22 cellular contexts compared by ENCODE assay signal in the genomic region with DNA sequence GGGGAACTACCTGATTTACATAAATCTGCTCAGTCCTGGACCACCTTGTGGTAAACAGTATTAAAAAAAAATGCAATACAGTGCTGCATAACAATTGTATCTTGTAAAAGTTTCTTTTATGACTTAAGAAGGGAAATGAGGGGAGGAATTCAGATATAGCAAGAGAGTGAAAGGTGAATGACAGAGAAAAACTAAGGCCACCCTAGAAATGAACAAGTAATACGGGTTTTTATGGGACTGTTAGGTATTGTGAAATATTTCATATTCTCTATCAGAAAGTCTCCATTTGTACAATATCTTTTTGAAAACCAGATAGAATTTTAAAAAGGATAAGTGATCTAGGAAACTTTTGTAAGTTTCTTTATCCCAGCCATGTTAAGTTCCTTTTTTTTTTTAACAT.
A peak's percentile ranks its signal among the peaks of the same experiment; 100 is the strongest.
DNase-seq lines count a peak whose midpoint lies in the region; ATAC-seq, FAIRE-seq and TF ChIP-seq lines count a peak whose summit lies in the region.
"Had no signal": no experiment of that assay in that cellular context is flagged by ENCODE, and none has a peak within 500 bp of the region (broad histone marks: within the 10 kb centered on the region; RNA-seq: fewer than 3 reads in every experiment).

No MANE protein-coding gene starts in this region.

- no peak for TF ChIP-seq RAD21 in K562 (CRISPR knock-in tag; conservative IDR thresholded peaks at IDR 0.05 in 1 of 2, IDR thresholded peaks at IDR 0.05 in 1 of 2)

- H3K36me3 ChIP-seq in mammary epithelial cell (ENCODE audit: insufficient read depth, low read length) (no peaks in the 10 kb centered on the region), K562 (ENCODE audit: control insufficient read depth, insufficient read depth, low read length) (no peaks in the 10 kb centered on the region)
- H3K36me3 ChIP-seq: BLaER1 treated with 17β-estradiol and CSF1 and Interleukin-3, amounts not matched to agents 10 nM and 100 nM had no signal

- ATAC-seq in K562 (no peak), GM21526 (IDR thresholded peaks at IDR 0.05; ENCODE audit: low FRiP score, unreplicated experiment) (no peak)
- no peak for ATAC-seq in stimulated activated memory B cell treated with anti-CD40 and anti-IgM and Interleukin-4, amounts not matched to agents 10 μg/mL and 1 μg/mL and 100 μg/mL, for 72 hours
- ATAC-seq: A549; CD8-positive, alpha-beta T cell had no signal

- H3K9ac ChIP-seq in mammary epithelial cell (ENCODE audit: insufficient read depth, low read length): no peak overlapping the region
- H3K9ac ChIP-seq in K562 (ENCODE audit: insufficient read depth in 1 of 2, low read depth in 2 of 2, low read length in 2 of 2): no peak overlapping the region
- H3K9ac ChIP-seq: BLaER1 treated with 17β-estradiol and CSF1 and Interleukin-3, amounts not matched to agents 10 nM and 100 nM had no signal

- 100% methylated on average over 1 of the region's 1 CpG for WGBS in mammary epithelial cell (ENCODE audit: low coverage, missing lambda C conversion rate)
- WGBS in K562 (ENCODE audit: insufficient coverage, low coverage, missing lambda C conversion rate): 0% methylated on average over 1 of the region's 1 CpG

- H3K4me3 ChIP-seq in mammary epithelial cell (replicated peaks in 1 of 3; ENCODE audit: insufficient read depth in 1 of 3, low read depth in 2 of 3, low read length in 3 of 3) (no peak overlapping the region), K562 (no peak overlapping the region)
- H3K4me3 ChIP-seq: A549; BLaER1 treated with 17β-estradiol and CSF1 and Interleukin-3, amounts not matched to agents 10 nM and 100 nM had no signal

- H3K27ac Mint-ChIP-seq in MCF 10A (ENCODE audit: low read depth, unreplicated experiment) (no peak overlapping the region), type B pancreatic cell (peak overlapping the region; percentile 54)
- H3K27ac Mint-ChIP-seq in stimulated activated memory B cell treated with anti-CD40 and anti-IgM and Interleukin-4, amounts not matched to agents 10 μg/mL and 1 μg/mL and 100 μg/mL, for 72 hours: no peak overlapping the region
- H3K27ac Mint-ChIP-seq: B cell; CD4-positive, alpha-beta T cell; CD8-positive, alpha-beta T cell had no signal

- H3K9me3 Mint-ChIP-seq in MCF 10A (ENCODE audit: unreplicated experiment) (no peaks in the 10 kb centered on the region), type B pancreatic cell (peaks cover 10% of the 10 kb centered on the region)
- H3K9me3 Mint-ChIP-seq in stimulated activated memory B cell treated with anti-CD40 and anti-IgM and Interleukin-4, amounts not matched to agents 10 μg/mL and 1 μg/mL and 100 μg/mL, for 72 hours: peaks cover 3% of the 10 kb centered on the region
- H3K9me3 Mint-ChIP-seq: CD4-positive, alpha-beta T cell; CD8-positive, alpha-beta T cell had no signal

- H3K27ac ChIP-seq in mammary epithelial cell (ENCODE audit: insufficient read depth, low read depth, low read length) (no peak overlapping the region), K562 (ENCODE audit: extremely low read depth, low read depth, low read length) (no peak overlapping the region)
- H3K27ac ChIP-seq: 22Rv1; A549; BLaER1 treated with 17β-estradiol and CSF1 and Interleukin-3, amounts not matched to agents 10 nM and 100 nM; C4-2B had no signal

- no peaks in the 10 kb centered on the region for H3K27me3 Mint-ChIP-seq in MCF 10A (ENCODE audit: insufficient read depth, unreplicated experiment)
- no peaks in the 10 kb centered on the region for H3K27me3 Mint-ChIP-seq in type B pancreatic cell
- H3K27me3 Mint-ChIP-seq in stimulated activated memory B cell treated with anti-CD40 and anti-IgM and Interleukin-4, amounts not matched to agents 10 μg/mL and 1 μg/mL and 100 μg/mL, for 72 hours: no peaks in the 10 kb centered on the region
- H3K27me3 Mint-ChIP-seq: B cell; CD4-positive, alpha-beta T cell had no signal

- BruUV-seq in mammary epithelial cell (replicated peaks; lab: Mats Ljungman, UMichigan) (no TSS peak), MCF 10A (replicated peaks; lab: Mats Ljungman, UMichigan) (no TSS peak), K562 (replicated peaks; lab: Mats Ljungman, UMichigan) (no TSS peak)

- H3K4me1 ChIP-seq in mammary epithelial cell (ENCODE audit: insufficient read depth, low read length) (peaks cover 5% of the 10 kb centered on the region), K562 (replicated peaks in 1 of 2; ENCODE audit: control insufficient read depth in 2 of 2, insufficient read depth in 2 of 2, low read length in 2 of 2) (no peaks in the 10 kb centered on the region)
- H3K4me1 ChIP-seq: A549 had no signal

- FAIRE-seq in K562 (lab: Jason Lieb, UNC): no peak
- FAIRE-seq: A549, D721Med, G401.6, GM12891, GM19239 had no signal

- no peak for TF ChIP-seq CTCF in mammary epithelial cell (conservative IDR thresholded peaks at IDR 0.05 in 1 of 2, IDR thresholded peaks at IDR 0.05 in 1 of 2; ENCODE audit: extremely low read depth in 1 of 2, insufficient read depth in 1 of 2, low read depth in 1 of 2, low read length in 2 of 2)
- TF ChIP-seq CTCF in MCF 10A (IDR thresholded peaks at IDR 0.05; ENCODE audit: unreplicated experiment): no peak
- no peak for TF ChIP-seq CTCF in K562 (IDR thresholded peaks at IDR 0.05 in 2 of 3, conservative IDR thresholded peaks at IDR 0.05 in 1 of 3; ENCODE audit: insufficient read depth in 2 of 3, low read depth in 1 of 3, low read length in 3 of 3)
- TF ChIP-seq CTCF in type B pancreatic cell (conservative IDR thresholded peaks at IDR 0.05): no peak

- DNase-seq in mammary epithelial cell: no peak
- no peak for DNase-seq in MCF 10A (ENCODE audit: unreplicated experiment)
- no peak for DNase-seq in K562 (ENCODE audit: extremely low read depth in 1 of 4, low spot score in 3 of 4)
- no peak for DNase-seq in type B pancreatic cell (ENCODE audit: extremely low spot score, unreplicated experiment)
- DNase-seq: AML-193; Caco-2; Calu3; CD4-positive, alpha-beta T cell; CD8-positive, alpha-beta T cell; DMS79 treated with DMSO at 0.1 percent for 48 hours; GF-D8 had no signal

- H3K36me3 Mint-ChIP-seq in MCF 10A (ENCODE audit: insufficient read depth, unreplicated experiment): no peaks in the 10 kb centered on the region
- H3K36me3 Mint-ChIP-seq in type B pancreatic cell: no peaks in the 10 kb centered on the region
- H3K36me3 Mint-ChIP-seq in stimulated activated memory B cell treated with anti-CD40 and anti-IgM and Interleukin-4, amounts not matched to agents 10 μg/mL and 1 μg/mL and 100 μg/mL, for 72 hours: no peaks in the 10 kb centered on the region
- H3K36me3 Mint-ChIP-seq: CD8-positive, alpha-beta T cell had no signal

- no peak for TF ChIP-seq POLR2A in K562 (conservative IDR thresholded peaks at IDR 0.05)

- intact Hi-C loops in mammary epithelial cell (cut with micrococcal nuclease) (no loop called here), MCF 10A (cut with micrococcal nuclease) (no loop called here), K562 (cut with micrococcal nuclease) (no loop called here)

- H3K27me3 ChIP-seq in mammary epithelial cell (ENCODE audit: insufficient read depth, low read length) (no peaks in the 10 kb centered on the region), K562 (ENCODE audit: control insufficient read depth in 2 of 2, insufficient read depth in 2 of 2, low read length in 2 of 2) (no peaks in the 10 kb centered on the region)
- H3K27me3 ChIP-seq: BLaER1 treated with 17β-estradiol and CSF1 and Interleukin-3, amounts not matched to agents 10 nM and 100 nM had no signal

- peak overlapping the region; percentile 52 for H2AFZ ChIP-seq in mammary epithelial cell (ENCODE audit: low read depth, low read length)
- no peak overlapping the region for H2AFZ ChIP-seq in K562 (ENCODE audit: low read depth, low read length)

- in situ Hi-C loops in mammary epithelial cell (cut with MboI; ENCODE audit: low sequenced_read_pairs in 2 of 2) (no loop called here), K562 (cut with MboI) (no loop called here)

- H3K4me1 Mint-ChIP-seq in MCF 10A (ENCODE audit: insufficient read depth, unreplicated experiment) (no peaks in the 10 kb centered on the region), type B pancreatic cell (ENCODE audit: unreplicated experiment) (peaks cover 7% of the 10 kb centered on the region)
- no peaks in the 10 kb centered on the region for H3K4me1 Mint-ChIP-seq in stimulated activated memory B cell treated with anti-CD40 and anti-IgM and Interleukin-4, amounts not matched to agents 10 μg/mL and 1 μg/mL and 100 μg/mL, for 72 hours

- dilution Hi-C loops in mammary epithelial cell (cut with HindIII; ENCODE audit: low sequenced_read_pairs): no loop called here

- TF ChIP-seq EP300 in K562 (IDR thresholded peaks at IDR 0.05; ENCODE audit: low read length): no peak

- no peaks in the 10 kb centered on the region for H4K20me1 ChIP-seq in mammary epithelial cell (ENCODE audit: insufficient read depth, low read length)
- H4K20me1 ChIP-seq in K562 (replicated peaks; ENCODE audit: control insufficient read depth, insufficient read depth, low read length): no peaks in the 10 kb centered on the region
- H4K20me1 ChIP-seq: BLaER1 treated with 17β-estradiol and CSF1 and Interleukin-3, amounts not matched to agents 10 nM and 100 nM had no signal

- H3K4me3 Mint-ChIP-seq in MCF 10A (ENCODE audit: unreplicated experiment) (no peak overlapping the region), type B pancreatic cell (no peak overlapping the region)
- H3K4me3 Mint-ChIP-seq in stimulated activated memory B cell treated with anti-CD40 and anti-IgM and Interleukin-4, amounts not matched to agents 10 μg/mL and 1 μg/mL and 100 μg/mL, for 72 hours: no peak overlapping the region
- H3K4me3 Mint-ChIP-seq: B cell; CD4-positive, alpha-beta T cell; CD8-positive, alpha-beta T cell had no signal

- H3K79me2 ChIP-seq in mammary epithelial cell (ENCODE audit: insufficient read depth, low read length) (no peaks in the 10 kb centered on the region), K562 (ENCODE audit: control insufficient read depth, insufficient read depth, low read length) (no peaks in the 10 kb centered on the region)

- no peaks in the 10 kb centered on the region for H3K9me1 ChIP-seq in K562 (ENCODE audit: control insufficient read depth, insufficient read depth, low read length)

- H3K4me2 ChIP-seq in mammary epithelial cell (ENCODE audit: insufficient read depth, low read depth, low read length) (no peak overlapping the region), K562 (ENCODE audit: insufficient read depth, low read length) (no peak overlapping the region)
- H3K4me2 ChIP-seq: A549; BLaER1 treated with 17β-estradiol and CSF1 and Interleukin-3, amounts not matched to agents 10 nM and 100 nM had no signal

- POLR2A ChIA-PET in MCF 10A (lab: Yijun Ruan, JAX) (no interaction called here), K562 (lab: Yijun Ruan, JAX) (no interaction called here)

- H3K9me3 ChIP-seq in mammary epithelial cell (replicated peaks; ENCODE audit: insufficient read depth, low read length) (no peaks in the 10 kb centered on the region), K562 (replicated peaks; ENCODE audit: control insufficient read depth, insufficient read depth, low read depth, low read length) (no peaks in the 10 kb centered on the region)
- H3K9me3 ChIP-seq: A549, Caco-2 had no signal

- CTCF ChIA-PET in mammary epithelial cell (lab: Charles Lee; ENCODE audit: low non-redundant PET): no interaction called here
- CTCF ChIA-PET in MCF 10A (lab: Yijun Ruan, JAX): no interaction called here
- CTCF ChIA-PET in K562 (lab: Yijun Ruan, JAX; ENCODE audit: low intra/inter-chr PET ratio): no interaction called here
